2 cellular contexts compared by ENCODE assay signal in genomic region chr11:44157019-44157418, GRCh38.
TF ChIP-seq lines count a peak whose summit lies in the region.

No MANE protein-coding gene starts in this region.

TF ChIP-seq in K562, 482 proteins besides CTCF, POLR2A, EP300 and RAD21 (continues in another document):
- TF ChIP-seq TFAM (CRISPR knock-in tag; conservative IDR thresholded peaks at IDR 0.05) (no peak), CBX1 (IDR thresholded peaks at IDR 0.05; ENCODE audit: low read depth) (no peak), SIN3B (IDR thresholded peaks at IDR 0.05; ENCODE audit: low read depth) (no peak), CGGBP1 (CRISPR knock-in tag; IDR thresholded peaks at IDR 0.05) (no peak), HNRNPL (IDR thresholded peaks at IDR 0.05; ENCODE audit: low read depth, low read length) (no peak), HDAC8 (tag; IDR thresholded peaks at IDR 0.05) (no peak), SIN3A (IDR thresholded peaks at IDR 0.05; ENCODE audit: borderline replicate concordance in 2 of 2, control insufficient read depth in 1 of 2, low read depth in 2 of 2, low read length in 2 of 2) (no peak), NCOA2 (IDR thresholded peaks at IDR 0.05; ENCODE audit: partially characterized antibody in 2 of 2) (no peak), IFI16 (CRISPR knock-in tag; IDR thresholded peaks at IDR 0.05) (no peak), ZBTB40 (IDR thresholded peaks at IDR 0.05) (no peak), ZBTB40 (CRISPR knock-in tag; IDR thresholded peaks at IDR 0.05) (no peak)
- TF ChIP-seq, protein P1, sequence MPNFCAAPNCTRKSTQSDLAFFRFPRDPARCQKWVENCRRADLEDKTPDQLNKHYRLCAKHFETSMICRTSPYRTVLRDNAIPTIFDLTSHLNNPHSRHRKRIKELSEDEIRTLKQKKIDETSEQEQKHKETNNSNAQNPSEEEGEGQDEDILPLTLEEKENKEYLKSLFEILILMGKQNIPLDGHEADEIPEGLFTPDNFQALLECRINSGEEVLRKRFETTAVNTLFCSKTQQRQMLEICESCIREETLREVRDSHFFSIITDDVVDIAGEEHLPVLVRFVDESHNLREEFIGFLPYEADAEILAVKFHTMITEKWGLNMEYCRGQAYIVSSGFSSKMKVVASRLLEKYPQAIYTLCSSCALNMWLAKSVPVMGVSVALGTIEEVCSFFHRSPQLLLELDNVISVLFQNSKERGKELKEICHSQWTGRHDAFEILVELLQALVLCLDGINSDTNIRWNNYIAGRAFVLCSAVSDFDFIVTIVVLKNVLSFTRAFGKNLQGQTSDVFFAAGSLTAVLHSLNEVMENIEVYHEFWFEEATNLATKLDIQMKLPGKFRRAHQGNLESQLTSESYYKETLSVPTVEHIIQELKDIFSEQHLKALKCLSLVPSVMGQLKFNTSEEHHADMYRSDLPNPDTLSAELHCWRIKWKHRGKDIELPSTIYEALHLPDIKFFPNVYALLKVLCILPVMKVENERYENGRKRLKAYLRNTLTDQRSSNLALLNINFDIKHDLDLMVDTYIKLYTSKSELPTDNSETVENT (CRISPR knock-in tag; IDR thresholded peaks at IDR 0.05) = no peak
- TF ChIP-seq, protein P2, sequence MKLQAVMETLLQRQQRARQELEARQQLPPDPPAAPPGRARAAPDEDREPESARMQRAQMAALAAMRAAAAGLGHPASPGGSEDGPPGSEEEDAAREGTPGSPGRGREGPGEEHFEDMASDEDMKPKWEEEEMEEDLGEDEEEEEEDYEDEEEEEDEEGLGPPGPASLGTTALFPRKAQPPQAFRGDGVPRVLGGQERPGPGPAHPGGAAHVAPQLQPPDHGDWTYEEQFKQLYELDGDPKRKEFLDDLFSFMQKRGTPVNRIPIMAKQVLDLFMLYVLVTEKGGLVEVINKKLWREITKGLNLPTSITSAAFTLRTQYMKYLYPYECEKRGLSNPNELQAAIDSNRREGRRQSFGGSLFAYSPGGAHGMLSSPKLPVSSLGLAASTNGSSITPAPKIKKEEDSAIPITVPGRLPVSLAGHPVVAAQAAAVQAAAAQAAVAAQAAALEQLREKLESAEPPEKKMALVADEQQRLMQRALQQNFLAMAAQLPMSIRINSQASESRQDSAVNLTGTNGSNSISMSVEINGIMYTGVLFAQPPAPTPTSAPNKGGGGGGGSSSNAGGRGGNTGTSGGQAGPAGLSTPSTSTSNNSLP (IDR thresholded peaks at IDR 0.05; ENCODE audit: borderline replicate concordance, low read depth, low read length) = no peak

TF ChIP-seq in H1, 55 proteins besides CTCF, POLR2A, EP300 and RAD21:
- TF ChIP-seq POU5F1 (IDR thresholded peaks at IDR 0.05; ENCODE audit: low read depth, low read length) (no peak), USF2 (IDR thresholded peaks at IDR 0.05; ENCODE audit: low read length) (no peak), NRF1 (IDR thresholded peaks at IDR 0.05; ENCODE audit: low read depth, low read length) (no peak), SAP30 (IDR thresholded peaks at IDR 0.05; ENCODE audit: insufficient read depth, insufficient replicate concordance, low read length) (no peak), NANOG (IDR thresholded peaks at IDR 0.05; ENCODE audit: insufficient read depth, low read depth, low read length, poor library complexity, severe bottlenecking) (no peak), HDAC6 (IDR thresholded peaks at IDR 0.05; ENCODE audit: low read depth, low read length) (no peak), CREB1 (IDR thresholded peaks at IDR 0.05) (no peak), KDM4A (IDR thresholded peaks at IDR 0.05; ENCODE audit: low read depth, low read length, severe bottlenecking) (no peak), RXRA (IDR thresholded peaks at IDR 0.05; ENCODE audit: insufficient read depth, low read depth, low read length) (no peak), SUZ12 (IDR thresholded peaks at IDR 0.05; ENCODE audit: low read length) (no peak), TAF7 (optimal IDR thresholded peaks at IDR 0.05; ENCODE audit: borderline replicate concordance, low read depth, low read length) (no peak), CHD7 (IDR thresholded peaks at IDR 0.05; ENCODE audit: insufficient replicate concordance, low read length) (no peak), SP1 (IDR thresholded peaks at IDR 0.05; ENCODE audit: low read depth, low read length) (no peak), CBX5 (IDR thresholded peaks at IDR 0.05; ENCODE audit: low read depth, low read length) (no peak), TEAD4 (IDR thresholded peaks at IDR 0.05; ENCODE audit: low read depth, low read length) (no peak), RFX5 (IDR thresholded peaks at IDR 0.05; ENCODE audit: borderline replicate concordance, low read depth, low read length) (no peak), RNF2 (IDR thresholded peaks at IDR 0.05; ENCODE audit: borderline replicate concordance, low read depth, low read length, missing control alignments, poor library complexity, severe bottlenecking) (no peak), HDAC2 (IDR thresholded peaks at IDR 0.05; ENCODE audit: borderline replicate concordance in 1 of 2, low read depth in 2 of 2, low read length in 2 of 2) (no peak), ZNF274 (IDR thresholded peaks at IDR 0.05; ENCODE audit: borderline replicate concordance, extremely low read depth, low read length) (no peak)
